ENCODE assay signal across 9 cellular contexts in genomic region chr1:1959840-1960479, GRCh38. TPM values are rescaled to one million over a fixed set of nuclear protein-coding genes. Genes with fewer than 3 reads are reported as not detected.
A peak's percentile ranks its signal among the peaks of the same experiment; 100 is the strongest.
DNase-seq lines count a peak whose midpoint lies in the region; ATAC-seq and TF ChIP-seq lines count a peak whose summit lies in the region.
"Had no signal": no experiment of that assay in that cellular context is flagged by ENCODE, and none has a peak within 500 bp of the region (broad histone marks: within the 10 kb centered on the region; RNA-seq: fewer than 3 reads in every experiment).

No MANE protein-coding gene starts in this region.

- no peak overlapping the region for H3K9ac ChIP-seq in neural cell (ENCODE audit: low read length)

- H3F3A ChIP-seq in PC-9 (ENCODE audit: insufficient read depth, low read depth) (no peaks in the 10 kb centered on the region), neural cell (ENCODE audit: insufficient read depth, low read length, poor library complexity, severe bottlenecking) (no peaks in the 10 kb centered on the region)

- no peaks in the 10 kb centered on the region for H3K36me3 ChIP-seq in CD8-positive, alpha-beta memory T cell (ENCODE audit: insufficient read depth, low read length)
- H3K36me3 ChIP-seq in PC-9 (ENCODE audit: low read depth) (no peaks in the 10 kb centered on the region), neural cell (ENCODE audit: insufficient read depth, low read length) (no peaks in the 10 kb centered on the region), stomach (no peaks in the 10 kb centered on the region)

- peak; percentile 61 for TF ChIP-seq RAD21 in neural cell (conservative IDR thresholded peaks at IDR 0.05)

- H2AFZ ChIP-seq in PC-9, result no peak overlapping the region
- H2AFZ ChIP-seq in neural cell (ENCODE audit: low read depth, low read length), result no peak overlapping the region

- no peaks in the 10 kb centered on the region for H3K4me1 ChIP-seq in CD8-positive, alpha-beta memory T cell (ENCODE audit: insufficient read depth, low read length)
- H3K4me1 ChIP-seq in PC-9 (replicated peaks; ENCODE audit: insufficient read depth), result no peaks in the 10 kb centered on the region
- H3K4me1 ChIP-seq in stomach, result peaks cover 0 to 11% (median 9%) of the 10 kb centered on the region in 4 donors

- H3K9me3 Mint-ChIP-seq in CD8-positive, alpha-beta memory T cell, result peaks cover 0 to 4% (median 0%) of the 10 kb centered on the region in 5 donors

- POLR2A ChIA-PET in CD8-positive, alpha-beta memory T cell (lab: Charles Lee), result no interaction called here
- POLR2A ChIA-PET in PC-9 (lab: Charles Lee; ENCODE audit: unreplicated experiment), result interaction anchor here (0.5 kb wide), 1 partner anchor 37 kb away, joined by 4 read pairs; no protein-coding TSS in a partner anchor

- peak; percentile 20 to 60 (median 30) for DNase-seq in CD8-positive, alpha-beta memory T cell
- peak; percentile 66 for DNase-seq in HT1080 (ENCODE audit: low read depth)
- peak; percentile 61 to 83 for DNase-seq in PC-9
- DNase-seq in activated T-cell treated with anti-CD3 and anti-CD28 coated beads, Interleukin-2, amount 50 U/mL, for 48 hours, result peak; percentile 90 to 91
- peak; percentile 80 for DNase-seq in fibroblast of pulmonary artery (ENCODE audit: low read depth)
- DNase-seq in stomach, result peak; percentile 88

- CTCF ChIA-PET in CD8-positive, alpha-beta memory T cell (lab: Charles Lee), result interaction anchor here (0.9 to 1.6 kb wide), 4 partner anchors 9 to 85 kb away, joined by 3 to 11 read pairs (median 4); no protein-coding TSS in a partner anchor
- CTCF ChIA-PET in PC-9 (lab: Charles Lee), result interaction anchor here (0.5 to 0.8 kb wide), 4 partner anchors 50 to 266 kb away, joined by 3 to 4 read pairs (median 4); no protein-coding TSS in a partner anchor

- no peaks in the 10 kb centered on the region for H3K36me3 Mint-ChIP-seq in CD8-positive, alpha-beta memory T cell

- TF ChIP-seq POLR2A in stomach (IDR thresholded peaks at IDR 0.05), result no peak

- H3K9me3 ChIP-seq in CD8-positive, alpha-beta memory T cell (ENCODE audit: low read length), result no peaks in the 10 kb centered on the region
- H3K9me3 ChIP-seq in PC-9 (ENCODE audit: insufficient read depth, low read depth) (no peaks in the 10 kb centered on the region), neural cell (ENCODE audit: low read length) (no peaks in the 10 kb centered on the region), stomach (no peaks in the 10 kb centered on the region)

- H3K79me2 ChIP-seq in PC-9 (ENCODE audit: low read depth), result no peaks in the 10 kb centered on the region
- no peaks in the 10 kb centered on the region for H3K79me2 ChIP-seq in neural cell (replicated peaks; ENCODE audit: insufficient read depth, low read length)

- no peak overlapping the region for H3K4me3 ChIP-seq in CD8-positive, alpha-beta memory T cell (ENCODE audit: low read length)
- H3K4me3 ChIP-seq in PC-9 (no peak overlapping the region), fibroblast of pulmonary artery (replicated peaks; ENCODE audit: low read depth, low read length) (no peak overlapping the region), neural cell (ENCODE audit: low read length) (no peak overlapping the region), stomach (no peak overlapping the region)
- H3K4me3 ChIP-seq: SK-N-MC had no signal

- H4K20me1 ChIP-seq in PC-9 (ENCODE audit: insufficient read depth), result no peaks in the 10 kb centered on the region
- no peaks in the 10 kb centered on the region for H4K20me1 ChIP-seq in neural cell (ENCODE audit: insufficient read depth)

- intact Hi-C loops in PC-9 (cut with micrococcal nuclease; ENCODE audit: unreplicated experiment), result loop anchor here (1.0 kb wide), 1 partner anchor 85 kb away; no protein-coding TSS in a partner anchor
- intact Hi-C loops in stomach (cut with DNase I; ENCODE audit: low total_unique reads), result loop anchor here (5.0 kb wide), 1 partner anchor 82 kb away; no protein-coding TSS in a partner anchor

- no peak overlapping the region for H3K27ac ChIP-seq in CD8-positive, alpha-beta memory T cell (ENCODE audit: low read depth, low read length)
- H3K27ac ChIP-seq in PC-9 (no peak overlapping the region), neural cell (ENCODE audit: low read length) (no peak overlapping the region), stomach (no peak overlapping the region)
- H3K27ac ChIP-seq: SK-N-MC had no signal

- H3K4me1 Mint-ChIP-seq in CD8-positive, alpha-beta memory T cell, result no peaks in the 10 kb centered on the region

- TF ChIP-seq CTCF in PC-9 (conservative IDR thresholded peaks at IDR 0.05), result peak; percentile 91
- peak; percentile 76 for TF ChIP-seq CTCF in fibroblast of pulmonary artery (IDR thresholded peaks at IDR 0.05; ENCODE audit: low read length, missing control alignments)
- TF ChIP-seq CTCF in neural cell (IDR thresholded peaks at IDR 0.05; ENCODE audit: poor library complexity, severe bottlenecking), result peak; percentile 64
- peak in 5 of 7 experiments; percentile 53 to 81 (median 67) for TF ChIP-seq CTCF in stomach (IDR thresholded peaks at IDR 0.05)

- H3K27me3 Mint-ChIP-seq in CD8-positive, alpha-beta memory T cell, result peaks cover 20 to 37% of the 10 kb centered on the region in 2 donors

- BruUV-seq in PC-9 (replicated peaks; lab: Mats Ljungman, UMichigan), result no TSS peak

- H3K4me3 Mint-ChIP-seq in CD8-positive, alpha-beta memory T cell, result no peak overlapping the region

- H3K27ac Mint-ChIP-seq in CD8-positive, alpha-beta memory T cell, result no peak overlapping the region

- 5 to 7% (median 6%) methylated on average over 10 to 23 of the region's 23 CpGs for WGBS in stomach, 5 donors

- H3K4me2 ChIP-seq in PC-9, result peak overlapping the region; percentile 60
- no peak overlapping the region for H3K4me2 ChIP-seq in neural cell (ENCODE audit: low read length)

- peaks cover 5% of the 10 kb centered on the region for H3K27me3 ChIP-seq in CD8-positive, alpha-beta memory T cell (ENCODE audit: insufficient read depth, low read length, poor library complexity, severe bottlenecking)
- H3K27me3 ChIP-seq in PC-9 (ENCODE audit: insufficient read depth, low read depth), result peaks cover 54% of the 10 kb centered on the region
- H3K27me3 ChIP-seq in neural cell (ENCODE audit: insufficient read depth, low read depth, low read length), result no peaks in the 10 kb centered on the region
- H3K27me3 ChIP-seq in stomach, result peaks cover 0 to 79% (median 23%) of the 10 kb centered on the region in 3 donors

- H3K9me2 ChIP-seq in PC-9 (ENCODE audit: insufficient read depth) (no peaks in the 10 kb centered on the region), neural cell (ENCODE audit: insufficient read depth, low read length) (no peaks in the 10 kb centered on the region)

- TF ChIP-seq EP300 in neural cell (conservative IDR thresholded peaks at IDR 0.05; ENCODE audit: poor library complexity, severe bottlenecking) (no peak), stomach (IDR thresholded peaks at IDR 0.05) (no peak)

- ATAC-seq in HG03439 (IDR thresholded peaks at IDR 0.05; ENCODE audit: unreplicated experiment), result no peak

RNA-seq across cellular contexts. Expression of gene TMEM52, which starts 40.9 kb away (rescaled TPM):
- 1 to 10 TPM in 1 of 2 experiments, under 1 TPM in 1; 0.94 to 1.4 TPM for total RNA-seq in CD8-positive, alpha-beta memory T cell
- 0.32 TPM for polyA plus RNA-seq in CD8-positive, alpha-beta memory T cell
- total RNA-seq in HT1080 (2014; rRNA removed; shearing (Covaris generic)), result 0.30 and 0.69 TPM in 2 replicates
- polyA plus RNA-seq in HT1080 (2015; cell fraction: cytosol; rRNA removed), result 0.37 and 0.45 TPM in 2 replicates
- 0.40 and 0.48 TPM in 2 replicates for polyA plus RNA-seq in HT1080 (2015; cell fraction: nucleus; rRNA removed)
- 7.4 and 8.5 TPM in 2 replicates for total RNA-seq in PC-9 (2021)
- polyA plus RNA-seq in neural cell, result 0.89 TPM in 1 of 2 replicates, not detected in the other
- polyA minus RNA-seq in neural cell, result not detected in 2 replicates
- 1 to 10 TPM in 1 of 5 donors, not detected in 4; 9.8 TPM for total RNA-seq in stomach
- 10 to 100 TPM in 1 of 3 donors, 1 to 10 TPM in 2; 5.0 to 10.4 (median 6.2) TPM for polyA plus RNA-seq in stomach

RNA-seq across cellular contexts. Expression of gene CFAP74, which starts 43.6 kb away (rescaled TPM):
- total RNA-seq in CD8-positive, alpha-beta memory T cell, result not detected
- polyA plus RNA-seq in CD8-positive, alpha-beta memory T cell, result not detected
- total RNA-seq in HT1080 (2014; rRNA removed; shearing (Covaris generic)), result not detected in 2 replicates
- polyA plus RNA-seq in HT1080 (2015; cell fraction: cytosol; rRNA removed), result not detected in 2 replicates
- 0.06 TPM in 1 of 2 replicates, not detected in the other for polyA plus RNA-seq in HT1080 (2015; cell fraction: nucleus; rRNA removed)
- 2.8 and 3.0 TPM in 2 replicates for total RNA-seq in PC-9 (2021)
- 0.22 TPM in 1 of 2 replicates, not detected in the other for polyA plus RNA-seq in neural cell
- 0.23 TPM in 1 of 2 replicates, not detected in the other for polyA minus RNA-seq in neural cell
- under 1 TPM in 1 of 5 donors, not detected in 4; under 0.01 TPM for total RNA-seq in stomach
- not detected for polyA plus RNA-seq in stomach

RNA-seq across cellular contexts. Expression of gene CALML6, which starts 44.9 kb away (rescaled TPM):
- total RNA-seq in CD8-positive, alpha-beta memory T cell, result under 1 TPM; 0.46 to 0.78 TPM
- polyA plus RNA-seq in CD8-positive, alpha-beta memory T cell, result not detected
- not detected in 2 replicates for total RNA-seq in HT1080 (2014; rRNA removed; shearing (Covaris generic))
- not detected in 2 replicates for polyA plus RNA-seq in HT1080 (2015; cell fraction: cytosol; rRNA removed)
- 0.18 TPM in 1 of 2 replicates, not detected in the other for polyA plus RNA-seq in HT1080 (2015; cell fraction: nucleus; rRNA removed)
- total RNA-seq in PC-9 (2021), result 2.1 and 3.9 TPM in 2 replicates
- polyA plus RNA-seq in neural cell, result not detected in 2 replicates
- polyA minus RNA-seq in neural cell, result not detected in 2 replicates
- not detected for total RNA-seq in stomach
- 1 to 10 TPM; 1.4 to 5.7 (median 2.6) TPM for polyA plus RNA-seq in stomach

RNA-seq across cellular contexts. Expression of gene GABRD, which starts 59.2 kb away (rescaled TPM):
- not detected for total RNA-seq in CD8-positive, alpha-beta memory T cell
- polyA plus RNA-seq in CD8-positive, alpha-beta memory T cell, result not detected
- 0.13 TPM in 1 of 2 replicates, not detected in the other for total RNA-seq in HT1080 (2014; rRNA removed; shearing (Covaris generic))
- 0.10 TPM in 1 of 2 replicates, not detected in the other for polyA plus RNA-seq in HT1080 (2015; cell fraction: cytosol; rRNA removed)
- not detected in 2 replicates for polyA plus RNA-seq in HT1080 (2015; cell fraction: nucleus; rRNA removed)
- total RNA-seq in PC-9 (2021) (not detected in 2 replicates), stomach (1 to 10 TPM in 1 of 5 donors, not detected in 4; 1.5 TPM)
- polyA plus RNA-seq in neural cell (0.70 and 0.85 TPM in 2 replicates), stomach (under 1 TPM in 2 of 3 donors, not detected in 1; 0.50 to 0.95 TPM)
- polyA minus RNA-seq in neural cell, result 0.49 TPM in 1 of 2 replicates, not detected in the other

Comparison
In these comparisons a context has a peak if more than half of its experiments do, and no peak if none do; other contexts are left out.
1. DNase-seq: peak in every context shown above with its lines; median percentile 90 in activated T-cell treated with anti-CD3 and anti-CD28 coated beads, Interleukin-2, amount 50 U/mL, for 48 hours; 88 in stomach; 80 in fibroblast of pulmonary artery; 72 in PC-9; 66 in HT1080; 30 in CD8-positive, alpha-beta memory T cell.